ENCODE assay signal across 1 cellular context in genomic region chr1:201375169-201375568, GRCh38.
TF ChIP-seq lines count a peak whose summit lies in the region.

No MANE protein-coding gene starts in this region.

TF ChIP-seq in HepG2, 621 proteins besides CTCF, POLR2A, EP300 and RAD21:
- TF ChIP-seq ZFP36L2 (CRISPR knock-in tag; IDR thresholded peaks at IDR 0.05) (no peak), FOXA3 (CRISPR knock-in tag; IDR thresholded peaks at IDR 0.05) (peak; percentile 66), ZNF263 (CRISPR knock-in tag; IDR thresholded peaks at IDR 0.05) (peak; percentile 99), FOXA1 (IDR thresholded peaks at IDR 0.05) (no peak), FOXA1 (CRISPR knock-in tag; IDR thresholded peaks at IDR 0.05) (peak; percentile 73), KAT2B (IDR thresholded peaks at IDR 0.05; ENCODE audit: borderline replicate concordance, low read depth, low read length) (no peak), TBX2 (CRISPR knock-in tag; IDR thresholded peaks at IDR 0.05; ENCODE audit: borderline replicate concordance) (no peak)
